ENCODE assay signal across 8 cellular contexts in the genomic region with DNA sequence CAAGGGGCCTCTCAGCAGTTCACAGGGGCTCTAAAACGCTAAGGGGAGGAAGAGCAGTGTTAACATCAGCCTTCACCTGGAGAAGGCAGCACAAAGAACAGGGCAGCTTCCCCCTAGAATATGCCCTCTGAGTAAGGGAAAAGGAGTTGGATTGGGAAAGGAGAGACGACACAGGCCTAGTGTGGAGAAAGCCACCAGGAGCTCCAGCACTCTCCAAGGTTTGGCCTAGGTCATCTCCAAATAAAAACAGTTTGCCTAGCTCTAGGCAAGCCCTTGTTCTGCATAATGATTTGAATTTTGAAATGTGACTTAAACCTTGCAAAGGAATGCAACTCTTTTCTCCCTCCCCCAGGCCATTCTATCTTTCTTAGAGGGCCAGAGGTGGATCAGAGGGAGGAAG.
DNase-seq lines count a peak whose midpoint lies in the region; ATAC-seq, FAIRE-seq and TF ChIP-seq lines count a peak whose summit lies in the region.

No MANE protein-coding gene starts in this region.

- no peaks in the 10 kb centered on the region for H3K27me3 ChIP-seq in KMS-11 (ENCODE audit: insufficient read depth, low read depth)
- no peaks in the 10 kb centered on the region for H3K27me3 ChIP-seq in muscle layer of colon (ENCODE audit: control insufficient read depth in 1 of 2, insufficient read depth in 2 of 2, low read length in 2 of 2)

- H3K4me3 ChIP-seq in A549 (peak overlapping the region; percentile 44; the same call in 2 of the 3 replicates), KMS-11 (IDR thresholded peaks at IDR 0.05; ENCODE audit: insufficient read depth, low read depth, low read length) (no peak overlapping the region), choroid plexus epithelial cell (ENCODE audit: low read depth, low read length) (no peak overlapping the region), muscle layer of colon (ENCODE audit: low read depth in 1 of 2, low read length in 2 of 2) (peak overlapping the region; percentile 38 to 54)

- DNase-seq in A549 (ENCODE audit: low read depth in 1 of 2, low spot score in 1 of 2), result no peak
- DNase-seq in choroid plexus epithelial cell (ENCODE audit: low read depth), result peak; percentile 17
- DNase-seq in urothelium cell line (ENCODE audit: low spot score), result no peak
- DNase-seq in dedifferentiated amniotic fluid mesenchymal stem cell (ENCODE audit: extremely low spot score), result no peak
- DNase-seq in cerebellum (ENCODE audit: low spot score), result no peak

- peak overlapping the region; percentile 78 for H3K9ac ChIP-seq in KMS-11
- H3K9ac ChIP-seq in muscle layer of colon (ENCODE audit: low read length), result peak overlapping the region; percentile 1

- H3K4me1 ChIP-seq in A549, result peaks cover 49% of the 10 kb centered on the region
- H3K4me1 ChIP-seq in KMS-11 (ENCODE audit: low read depth, poor library complexity, severe bottlenecking), result peaks cover 46% of the 10 kb centered on the region
- peaks cover 53% of the 10 kb centered on the region for H3K4me1 ChIP-seq in muscle layer of colon (ENCODE audit: insufficient read depth, low read length)

- no peak for FAIRE-seq in A549 (lab: Jason Lieb, UNC)
- no peak for FAIRE-seq in urothelium cell line (lab: Jason Lieb, UNC)

- H3K9me3 ChIP-seq in A549, result no peaks in the 10 kb centered on the region
- no peaks in the 10 kb centered on the region for H3K9me3 ChIP-seq in muscle layer of colon (ENCODE audit: low read length)

- CTCF ChIA-PET in A549 (lab: Yijun Ruan, JAX), result interaction anchor here (0.8 to 5.8 kb wide), 5 partner anchors 13 to 425 kb away, joined by 4 to 32 read pairs (median 20); partner anchors contain the start of gene SSBP2

- TF ChIP-seq RAD21 in A549 (conservative IDR thresholded peaks at IDR 0.05 in 1 of 2, IDR thresholded peaks at IDR 0.05 in 1 of 2), result no peak

- no peak for TF ChIP-seq POLR2A in A549 (IDR thresholded peaks at IDR 0.05; ENCODE audit: low read length)

- ATAC-seq in A549, result peak in 1 of 2 experiments; percentile 9; a peak in 2 of 6 replicates
- ATAC-seq in GM21360 (IDR thresholded peaks at IDR 0.05; ENCODE audit: unreplicated experiment), result no peak

- H3K4me2 ChIP-seq in A549 (peak overlapping the region; percentile 91), KMS-11 (peak overlapping the region; percentile 95)

- H3K79me2 ChIP-seq in KMS-11 (ENCODE audit: insufficient read depth, low read depth), result no peaks in the 10 kb centered on the region; the same call in 1 of the 2 replicates

- POLR2A ChIA-PET in A549 (lab: Yijun Ruan, JAX), result interaction anchor here (0.6 to 4.2 kb wide), 6 partner anchors 61 to 314 kb away, joined by 3 to 197 read pairs (median 20); partner anchors contain the start of genes ATG10 and SSBP2

- peak overlapping the region; percentile 39; the same call in 1 of the 2 replicates for H2AFZ ChIP-seq in KMS-11 (ENCODE audit: low read depth)

- TF ChIP-seq CTCF in A549 (IDR thresholded peaks at IDR 0.05) (no peak), KMS-11 (conservative IDR thresholded peaks at IDR 0.05; ENCODE audit: low read depth, low read length) (no peak), choroid plexus epithelial cell (conservative IDR thresholded peaks at IDR 0.05; ENCODE audit: low read depth, low read length) (no peak)

- no peaks in the 10 kb centered on the region for H4K20me1 ChIP-seq in KMS-11 (ENCODE audit: insufficient read depth)

- H3K27ac ChIP-seq in A549, result peak overlapping the region; percentile 92 to 95
- peak overlapping the region; percentile 91 for H3K27ac ChIP-seq in KMS-11
- H3K27ac ChIP-seq in muscle layer of colon (ENCODE audit: low read depth, low read length), result peak overlapping the region; percentile 92

- no peak for TF ChIP-seq EP300 in A549 (IDR thresholded peaks at IDR 0.05)

- WGBS in A549 (ENCODE audit: missing lambda C conversion rate), result 67% methylated on average over 2 of the region's 2 CpGs

- no peaks in the 10 kb centered on the region for H3K36me3 ChIP-seq in KMS-11 (ENCODE audit: insufficient read depth)
- H3K36me3 ChIP-seq in muscle layer of colon (ENCODE audit: insufficient read depth, low read length), result no peaks in the 10 kb centered on the region

TF ChIP-seq in A549, 52 proteins besides CTCF, POLR2A, EP300 and RAD21:
- TF ChIP-seq REST (IDR thresholded peaks at IDR 0.05) (no peak), E2F6 (IDR thresholded peaks at IDR 0.05; ENCODE audit: borderline replicate concordance, low read depth) (no peak), MAFK (IDR thresholded peaks at IDR 0.05; ENCODE audit: partially characterized antibody) (no peak)
- TF ChIP-seq, protein P1, sequence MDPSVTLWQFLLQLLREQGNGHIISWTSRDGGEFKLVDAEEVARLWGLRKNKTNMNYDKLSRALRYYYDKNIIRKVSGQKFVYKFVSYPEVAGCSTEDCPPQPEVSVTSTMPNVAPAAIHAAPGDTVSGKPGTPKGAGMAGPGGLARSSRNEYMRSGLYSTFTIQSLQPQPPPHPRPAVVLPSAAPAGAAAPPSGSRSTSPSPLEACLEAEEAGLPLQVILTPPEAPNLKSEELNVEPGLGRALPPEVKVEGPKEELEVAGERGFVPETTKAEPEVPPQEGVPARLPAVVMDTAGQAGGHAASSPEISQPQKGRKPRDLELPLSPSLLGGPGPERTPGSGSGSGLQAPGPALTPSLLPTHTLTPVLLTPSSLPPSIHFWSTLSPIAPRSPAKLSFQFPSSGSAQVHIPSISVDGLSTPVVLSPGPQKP (IDR thresholded peaks at IDR 0.05; ENCODE audit: low read depth, low read length), result no peak

Comparison
In these comparisons a context has a peak if more than half of its experiments do, and no peak if none do; other contexts are left out.
1. H3K4me3 ChIP-seq: peak in A549 (single experiment) and muscle layer of colon (2 of 2); none in KMS-11 (single experiment) and choroid plexus epithelial cell (single experiment).
2. Peak in every context shown above with its lines, with median percentiles within 50 percentile points of each other: H3K27ac ChIP-seq.